ENCODE assay signal across 8 cellular contexts in genomic region chr17:8745586-8746500, GRCh38. TPM values are rescaled to one million over a fixed set of nuclear protein-coding genes. Genes with fewer than 3 reads are reported as not detected.
A peak's percentile ranks its signal among the peaks of the same experiment; 100 is the strongest.
DNase-seq lines count a peak whose midpoint lies in the region; ATAC-seq, FAIRE-seq and TF ChIP-seq lines count a peak whose summit lies in the region.

No MANE protein-coding gene starts in this region.

- H3K4me3 ChIP-seq in Karpas-422 (ENCODE audit: low read length) (peak overlapping the region; percentile 60; the same call in 1 of the 2 replicates), bronchial epithelial cell (ENCODE audit: low read depth, low read length) (peak overlapping the region; percentile 50)

- FAIRE-seq in bronchial epithelial cell (lab: Jason Lieb, UNC) = no peak

- DNase-seq in AG08395 (ENCODE audit: low spot score) (peak; percentile 81), Karpas-422 (peak; percentile 75), WTC11 (ENCODE audit: low spot score) (peak; percentile 76), bronchial epithelial cell (ENCODE audit: low read depth) (peak; percentile 21), islet precursor cell (peak; percentile 86), H4 (ENCODE audit: low spot score) (no peak)
- peak; percentile 64 to 71 for DNase-seq in stimulated activated CD4-positive, alpha-beta T cell treated with anti-CD3 and anti-CD28 coated beads, Interleukin-15, amount 100 ng/mL, for 1 hour (ENCODE audit: low read depth in 1 of 2, low spot score in 1 of 2)

- H3K27ac Mint-ChIP-seq in WTC11 = no peak overlapping the region

- peak overlapping the region; percentile 71 for H3K4me2 ChIP-seq in Karpas-422 (ENCODE audit: low read depth, low read length, poor library complexity, severe bottlenecking)

- no peaks in the 10 kb centered on the region for H4K20me1 ChIP-seq in Karpas-422 (ENCODE audit: insufficient read depth, low read depth, low read length)

- no peaks in the 10 kb centered on the region for H3K36me3 Mint-ChIP-seq in WTC11

- H3K4me3 Mint-ChIP-seq in WTC11 = peak overlapping the region; percentile 93

- peaks cover 4% of the 10 kb centered on the region for H3K4me1 ChIP-seq in Karpas-422 (ENCODE audit: low read length)

- H2AFZ ChIP-seq in Karpas-422 (ENCODE audit: low read length) = peak overlapping the region; percentile 50; the same call in 1 of the 2 replicates

- no peaks in the 10 kb centered on the region for H3K27me3 ChIP-seq in Karpas-422 (ENCODE audit: low read length)
- peaks cover 2% of the 10 kb centered on the region for H3K27me3 ChIP-seq in bronchial epithelial cell (ENCODE audit: control insufficient read depth, insufficient read depth, low read length)

- CTCF ChIA-PET in WTC11 (lab: Charles Lee) = interaction anchor here (0.6 to 2.2 kb wide), 51 partner anchors 9 to 685 kb away, joined by 3 to 23 read pairs (median 4); partner anchors contain the start of genes KRABD2, MFSD6L, MYH10 and NDEL1

- no peak overlapping the region for H3K9ac ChIP-seq in Karpas-422 (ENCODE audit: low read length)

- H3K27me3 Mint-ChIP-seq in WTC11 (ENCODE audit: low read depth) = no peaks in the 10 kb centered on the region; the same call in 1 of the 2 replicates

- POLR2A ChIA-PET in WTC11 (lab: Charles Lee) = interaction anchor here (0.6 to 1.5 kb wide), 3 partner anchors 9 to 49 kb away, joined by 3 read pairs; no protein-coding TSS in a partner anchor

- H3K36me3 ChIP-seq in Karpas-422 (ENCODE audit: insufficient read depth, low read length) (no peaks in the 10 kb centered on the region), bronchial epithelial cell (ENCODE audit: control insufficient read depth, insufficient read depth, low read length) (no peaks in the 10 kb centered on the region)

- peaks cover 4% of the 10 kb centered on the region; the same call in 1 of the 2 replicates for H3K4me1 Mint-ChIP-seq in WTC11

- no peaks in the 10 kb centered on the region for H3K9me2 ChIP-seq in Karpas-422 (replicated peaks; ENCODE audit: insufficient read depth, low read length)

- ATAC-seq in GM19035 (IDR thresholded peaks at IDR 0.05; ENCODE audit: unreplicated experiment) (peak; percentile 74), WTC11 (peak; percentile 83)

- no peaks in the 10 kb centered on the region for H3K9me3 ChIP-seq in Karpas-422 (ENCODE audit: low read length)

- TF ChIP-seq CTCF in WTC11 (IDR thresholded peaks at IDR 0.05) = peak; percentile 99
- peak; percentile 84 for TF ChIP-seq CTCF in bronchial epithelial cell (IDR thresholded peaks at IDR 0.05; ENCODE audit: insufficient read depth, low read length, severe bottlenecking)

- no peaks in the 10 kb centered on the region for H3K79me2 ChIP-seq in Karpas-422 (ENCODE audit: low read length)

- no peak overlapping the region for H3K27ac ChIP-seq in Karpas-422 (ENCODE audit: low read length)

- H3K9me3 Mint-ChIP-seq in WTC11 = no peaks in the 10 kb centered on the region

TF ChIP-seq in WTC11, 78 proteins besides CTCF, POLR2A, EP300 and RAD21:
- no peak for TF ChIP-seq JUN (CRISPR knock-in tag; IDR thresholded peaks at IDR 0.05)
- TF ChIP-seq E2F5 (CRISPR knock-in tag; IDR thresholded peaks at IDR 0.05) = 0 out of 2 replicates have a peak, but pooled peaks have one; percentile 14

RNA-seq across cellular contexts. Expression of gene CCDC42, which starts 1.2 kb away (rescaled TPM):
- total RNA-seq in Karpas-422 (2014; rRNA removed; shearing (Covaris generic); ENCODE audit: low replicate concordance) = not detected in 2 replicates
- not detected in 3 replicates for total RNA-seq in WTC11 (2021)
- total RNA-seq in bronchial epithelial cell = not detected in 2 replicates
- total RNA-seq in H4 (2014; rRNA removed; shearing (Covaris generic)) = 0.19 TPM in 1 of 2 replicates, not detected in the other

RNA-seq across cellular contexts. Expression of gene SPDYE4, which starts 12.5 kb away (rescaled TPM):
- total RNA-seq in Karpas-422 (2014; rRNA removed; shearing (Covaris generic); ENCODE audit: low replicate concordance) = not detected in 2 replicates
- total RNA-seq in WTC11 (2021) (not detected in 3 replicates), bronchial epithelial cell (not detected in 2 replicates)
- total RNA-seq in H4 (2014; rRNA removed; shearing (Covaris generic)) = not detected in 2 replicates

RNA-seq across cellular contexts. Expression of gene MFSD6L, which starts 53.3 kb away (rescaled TPM):
- not detected in 2 replicates for total RNA-seq in Karpas-422 (2014; rRNA removed; shearing (Covaris generic); ENCODE audit: low replicate concordance)
- total RNA-seq in WTC11 (2021) = 4.0 to 5.2 TPM (median 4.5 TPM) in 3 replicates
- 0.13 TPM in 1 of 2 replicates, not detected in the other for total RNA-seq in bronchial epithelial cell
- not detected in 2 replicates for total RNA-seq in H4 (2014; rRNA removed; shearing (Covaris generic))
